ENCODE assay signal across 23 cellular contexts in the genomic region with DNA sequence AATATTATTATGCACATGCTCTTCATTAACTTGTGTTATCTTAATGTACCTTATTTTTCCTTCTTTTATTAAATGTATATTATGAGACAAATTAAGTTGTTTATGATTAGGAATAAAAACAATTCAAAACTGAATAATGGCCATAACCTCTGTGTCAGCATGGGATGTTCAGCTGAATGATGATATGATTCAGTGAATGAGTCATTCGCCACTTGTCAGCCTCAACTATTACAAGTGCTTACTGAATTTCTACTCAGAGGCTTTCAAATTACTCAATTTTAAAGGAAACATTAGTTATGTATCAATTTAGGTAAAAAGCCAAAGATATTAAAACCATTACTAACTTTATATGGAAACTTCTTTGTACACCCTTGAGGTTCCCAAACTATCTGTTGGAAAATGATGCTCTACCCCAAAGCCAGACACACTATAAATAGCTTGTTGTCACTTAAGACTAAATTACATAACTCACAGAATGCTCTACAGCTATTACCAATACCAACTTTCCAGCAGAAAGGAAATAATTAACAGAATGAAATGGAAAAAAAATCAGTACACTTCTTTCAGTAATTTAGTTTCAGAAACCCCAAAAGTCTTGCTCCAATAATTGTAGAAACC. TPM values are rescaled to one million over a fixed set of nuclear protein-coding genes. Genes with fewer than 3 reads are reported as not detected.
A peak's percentile ranks its signal among the peaks of the same experiment; 100 is the strongest.
DNase-seq lines count a peak whose midpoint lies in the region; ATAC-seq, FAIRE-seq and TF ChIP-seq lines count a peak whose summit lies in the region.
"Had no signal": no experiment of that assay in that cellular context is flagged by ENCODE, and none has a peak within 500 bp of the region (broad histone marks: within the 10 kb centered on the region; RNA-seq: fewer than 3 reads in every experiment).

No MANE protein-coding gene starts in this region.

- no peaks in the 10 kb centered on the region for H3F3A ChIP-seq in MM.1S (ENCODE audit: insufficient read depth, low read length)

- peaks cover 28% of the 10 kb centered on the region for H3K27me3 Mint-ChIP-seq in activated CD8-positive, alpha-beta memory T cell treated with anti-CD3 and anti-CD28 coated beads, Interleukin-2, amount 10 ng/mL, durations not matched to agents 7 days and 5 days
- H3K27me3 Mint-ChIP-seq in T-cell: peaks cover 18 to 20% of the 10 kb centered on the region in 2 donors

- peak; percentile 58 for ATAC-seq in activated CD8-positive, alpha-beta memory T cell treated with anti-CD3 and anti-CD28 coated beads, Interleukin-2, amount 10 ng/mL, durations not matched to agents 7 days and 5 days
- ATAC-seq in T-cell (replicated peaks in 1 of 4): no peak
- ATAC-seq: gastroesophageal sphincter, GM12878, Right ventricle myocardium inferior, WTC11 had no signal

- no peaks in the 10 kb centered on the region for H3K9me2 ChIP-seq in MM.1S (replicated peaks; ENCODE audit: insufficient read depth, low read length)

- H3K36me3 ChIP-seq in MM.1S (replicated peaks; ENCODE audit: insufficient read depth, low read length): no peaks in the 10 kb centered on the region
- H3K36me3 ChIP-seq: gastroesophageal sphincter had no signal

- no peak overlapping the region for H3K4me3 Mint-ChIP-seq in activated CD8-positive, alpha-beta memory T cell treated with anti-CD3 and anti-CD28 coated beads, Interleukin-2, amount 10 ng/mL, durations not matched to agents 7 days and 5 days
- no peak overlapping the region for H3K4me3 Mint-ChIP-seq in T-cell
- H3K4me3 Mint-ChIP-seq: activated naive CD8-positive, alpha-beta T cell treated with anti-CD3 and anti-CD28 coated beads, Interleukin-2, amount 10 ng/mL, durations not matched to agents 7 days and 5 days; CD4-positive, CD25-positive, alpha-beta regulatory T cell; natural killer cell; stimulated activated naive CD8-positive, alpha-beta T cell treated with anti-CD3 and anti-CD28 coated beads, Interleukin-15, Interleukin-2, amounts not matched to agents 100 ng/mL and 50 ng/mL, for 24 hours; T-helper 1 cell treated with Interleukin-12 subunit alpha and Interleukin-12 subunit beta and Interleukin-4 antibody, amounts not matched to agents 30 μg/mL and 1 μg/mL, for 36 hours; WTC11 had no signal

- H3K27me3 ChIP-seq in MM.1S (replicated peaks; ENCODE audit: insufficient read depth, low read length): no peaks in the 10 kb centered on the region
- H3K27me3 ChIP-seq: gastroesophageal sphincter had no signal

- H3K4me1 Mint-ChIP-seq in activated CD8-positive, alpha-beta memory T cell treated with anti-CD3 and anti-CD28 coated beads, Interleukin-2, amount 10 ng/mL, durations not matched to agents 7 days and 5 days: peaks cover 25% of the 10 kb centered on the region
- peaks cover 0 to 5% (median 0%) of the 10 kb centered on the region in 3 donors for H3K4me1 Mint-ChIP-seq in T-cell
- H3K4me1 Mint-ChIP-seq: natural killer cell had no signal

- no peak overlapping the region for H3K27ac ChIP-seq in MM.1S (ENCODE audit: low read length)
- H3K27ac ChIP-seq: gastroesophageal sphincter had no signal

- H3K36me3 Mint-ChIP-seq in activated CD8-positive, alpha-beta memory T cell treated with anti-CD3 and anti-CD28 coated beads, Interleukin-2, amount 10 ng/mL, durations not matched to agents 7 days and 5 days: peaks cover 4% of the 10 kb centered on the region
- H3K36me3 Mint-ChIP-seq in T-cell: no peaks in the 10 kb centered on the region
- H3K36me3 Mint-ChIP-seq: CD4-positive, CD25-positive, alpha-beta regulatory T cell; natural killer cell had no signal

- no peaks in the 10 kb centered on the region for H3K79me2 ChIP-seq in MM.1S (ENCODE audit: low read length)

- H4K20me1 ChIP-seq in MM.1S (ENCODE audit: insufficient read depth, low read length): no peaks in the 10 kb centered on the region

- H3K9me3 ChIP-seq in MM.1S (replicated peaks; ENCODE audit: insufficient read depth, low read length): no peaks in the 10 kb centered on the region
- H3K9me3 ChIP-seq: gastroesophageal sphincter had no signal

- FAIRE-seq in RCC 7860 (lab: Jason Lieb, UNC): peak; percentile 74
- FAIRE-seq: GM12878, urothelium cell line had no signal

- H3K4me3 ChIP-seq in MM.1S (ENCODE audit: low read length): no peak overlapping the region
- H3K4me3 ChIP-seq: gastroesophageal sphincter, GM12878 had no signal

- TF ChIP-seq CTCF in MM.1S (IDR thresholded peaks at IDR 0.05; ENCODE audit: low read length): no peak

- H3K27ac Mint-ChIP-seq in activated CD8-positive, alpha-beta memory T cell treated with anti-CD3 and anti-CD28 coated beads, Interleukin-2, amount 10 ng/mL, durations not matched to agents 7 days and 5 days: no peak overlapping the region
- H3K27ac Mint-ChIP-seq in T-cell: no peak overlapping the region
- H3K27ac Mint-ChIP-seq: activated naive CD8-positive, alpha-beta T cell treated with anti-CD3 and anti-CD28 coated beads, Interleukin-2, amount 10 ng/mL, durations not matched to agents 7 days and 5 days; CD4-positive, CD25-positive, alpha-beta regulatory T cell; natural killer cell; stimulated activated naive CD8-positive, alpha-beta T cell treated with anti-CD3 and anti-CD28 coated beads, Interleukin-15, Interleukin-2, amounts not matched to agents 100 ng/mL and 50 ng/mL, for 24 hours; T-helper 1 cell treated with Interleukin-12 subunit alpha and Interleukin-12 subunit beta and Interleukin-4 antibody, amounts not matched to agents 30 μg/mL and 1 μg/mL, for 36 hours; WTC11 had no signal

- peaks cover 6% of the 10 kb centered on the region for H3K9me3 Mint-ChIP-seq in activated CD8-positive, alpha-beta memory T cell treated with anti-CD3 and anti-CD28 coated beads, Interleukin-2, amount 10 ng/mL, durations not matched to agents 7 days and 5 days (ENCODE audit: low read depth)
- peaks cover 0 to 6% (median 0%) of the 10 kb centered on the region in 3 donors for H3K9me3 Mint-ChIP-seq in T-cell
- H3K9me3 Mint-ChIP-seq: natural killer cell had no signal

- CTCF ChIA-PET in activated CD8-positive, alpha-beta memory T cell treated with anti-CD3 and anti-CD28 coated beads, Interleukin-2, amount 10 ng/mL, durations not matched to agents 7 days and 5 days (lab: Charles Lee): no interaction called here
- CTCF ChIA-PET in T-cell (lab: Charles Lee): no interaction called here

- POLR2A ChIA-PET in T-cell (lab: Charles Lee): no interaction called here

- no peak overlapping the region for H3K9ac ChIP-seq in MM.1S (ENCODE audit: low read length)

- no peak overlapping the region for H3K4me2 ChIP-seq in MM.1S (ENCODE audit: low read depth, low read length)

- no peak for DNase-seq in activated CD8-positive, alpha-beta memory T cell treated with anti-CD3 and anti-CD28 coated beads, Interleukin-2, amount 10 ng/mL, durations not matched to agents 7 days and 5 days
- DNase-seq in activated CD8-positive, alpha-beta memory T cell treated with anti-CD3 and anti-CD28 coated beads for 24 hours: no peak
- DNase-seq in RCC 7860 (ENCODE audit: low spot score) (peak; percentile 16), fibroblast of gingiva (ENCODE audit: low read depth) (peak; percentile 12), renal cortical epithelial cell (ENCODE audit: low read depth) (peak; percentile 56), T-cell (no peak), MM.1S (no peak), medulla oblongata (ENCODE audit: extremely low spot score) (no peak)
- DNase-seq: activated CD8-positive, alpha-beta memory T cell treated with anti-CD3 and anti-CD28 coated beads, Interleukin-2, amount 50 U/mL, for 4 hours; activated naive CD8-positive, alpha-beta T cell treated with anti-CD3 and anti-CD28 coated beads, Interleukin-2, amount 10 ng/mL, durations not matched to agents 7 days and 5 days; CD4-positive, CD25-positive, alpha-beta regulatory T cell; KG1; natural killer cell; NCI-H1417 treated with DMSO at 0.1 percent for 48 hours; NCI-H345; stimulated activated CD4-positive, alpha-beta T cell treated with anti-CD3 and anti-CD28 coated beads, Interleukin-12 subunit alpha, Interleukin-12 subunit beta, amount 100 ng/mL, for 4 hours had no signal

- no peak overlapping the region for H2AFZ ChIP-seq in MM.1S (ENCODE audit: low read length)

- H3K4me1 ChIP-seq in MM.1S (ENCODE audit: low read length): no peaks in the 10 kb centered on the region
- H3K4me1 ChIP-seq: gastroesophageal sphincter had no signal

RNA-seq across cellular contexts. Expression of a gene that starts 14.4 kb away (rescaled TPM):
- total RNA-seq in activated CD8-positive, alpha-beta memory T cell treated with anti-CD3 and anti-CD28 coated beads, Interleukin-2, amount 10 ng/mL, durations not matched to agents 7 days and 5 days: 10 to 100 TPM in 1 of 2 experiments, 1 to 10 TPM in 1; 8.9 to 11.4 TPM
- total RNA-seq in renal cortical epithelial cell (20.3 and 27.5 TPM in 2 replicates), T-cell (1 to 10 TPM; 5.0 to 9.6 (median 8.6) TPM)

RNA-seq across cellular contexts. Expression of a gene that starts 17.3 kb away (rescaled TPM):
- 1 to 10 TPM; 5.8 to 6.2 TPM for total RNA-seq in activated CD8-positive, alpha-beta memory T cell treated with anti-CD3 and anti-CD28 coated beads, Interleukin-2, amount 10 ng/mL, durations not matched to agents 7 days and 5 days
- total RNA-seq in renal cortical epithelial cell: 9.0 and 9.6 TPM in 2 replicates
- total RNA-seq in T-cell: 10 to 100 TPM; 12.3 to 15.8 (median 13.8) TPM

Comparison
In these comparisons a context has a peak if more than half of its experiments do, and no peak if none do; other contexts are left out.
1. DNase-seq: peak in RCC 7860 (single experiment), fibroblast of gingiva (single experiment) and renal cortical epithelial cell (single experiment); none in activated CD8-positive, alpha-beta memory T cell treated with anti-CD3 and anti-CD28 coated beads, Interleukin-2, amount 10 ng/mL, durations not matched to agents 7 days and 5 days (single experiment), activated CD8-positive, alpha-beta memory T cell treated with anti-CD3 and anti-CD28 coated beads for 24 hours (single experiment), T-cell (0 of 34), MM.1S (single experiment) and medulla oblongata (single experiment).